ENCODE assay signal across 14 cellular contexts in the genomic region with DNA sequence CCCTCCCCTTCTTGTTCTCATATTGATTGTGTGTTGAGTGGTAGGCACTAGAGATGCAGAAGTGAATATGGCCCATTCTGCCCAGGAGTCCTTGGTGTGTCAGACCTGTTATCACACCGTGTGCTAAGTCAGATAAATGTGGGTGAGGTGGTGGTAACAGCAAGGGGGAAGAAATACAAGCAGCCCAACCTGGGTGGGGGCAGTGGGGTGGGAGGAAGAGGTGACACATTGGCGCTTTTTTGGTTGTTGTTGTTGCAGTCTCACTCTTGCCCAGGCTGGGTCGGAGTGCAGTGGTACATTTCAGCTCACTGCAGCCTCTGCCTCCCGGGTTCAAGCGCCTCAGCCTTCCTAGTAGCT. TPM values are rescaled to one million over a fixed set of nuclear protein-coding genes. Genes with fewer than 3 reads are reported as not detected.
DNase-seq lines count a peak whose midpoint lies in the region; ATAC-seq and TF ChIP-seq lines count a peak whose summit lies in the region.
"Had no signal": no experiment of that assay in that cellular context is flagged by ENCODE, and none has a peak within 500 bp of the region (broad histone marks: within the 10 kb centered on the region; RNA-seq: fewer than 3 reads in every experiment).

No MANE protein-coding gene starts in this region.

- H3K9me3 Mint-ChIP-seq in activated naive CD4-positive, alpha-beta T cell treated with anti-CD3 and anti-CD28 coated beads for 36 hours = peaks cover 19% of the 10 kb centered on the region
- peaks cover 14% of the 10 kb centered on the region for H3K9me3 Mint-ChIP-seq in activated CD8-positive, alpha-beta T cell treated with anti-CD3 and anti-CD28 coated beads, Interleukin-2, amount 10 ng/mL, durations not matched to agents 7 days and 5 days (ENCODE audit: insufficient read depth)

- peak; percentile 31 for ATAC-seq in activated CD8-positive, alpha-beta T cell treated with anti-CD3 and anti-CD28 coated beads, Interleukin-2, amount 10 ng/mL, durations not matched to agents 7 days and 5 days
- no peak for ATAC-seq in HG03571 (IDR thresholded peaks at IDR 0.05; ENCODE audit: unreplicated experiment)
- no peak for ATAC-seq in GM19455 (IDR thresholded peaks at IDR 0.05; ENCODE audit: unreplicated experiment)
- ATAC-seq: HCT116 had no signal

- peak; percentile 27 for DNase-seq in activated naive CD4-positive, alpha-beta T cell treated with Interleukin-2 at 50 U/mL for 16 hours
- DNase-seq in activated naive CD4-positive, alpha-beta T cell treated with anti-CD3 and anti-CD28 coated beads for 36 hours = no peak
- DNase-seq in activated CD8-positive, alpha-beta T cell treated with anti-CD3 and anti-CD28 coated beads, Interleukin-2, amount 10 ng/mL, durations not matched to agents 7 days and 5 days = peak; percentile 36
- no peak for DNase-seq in coronary artery (ENCODE audit: low spot score)
- DNase-seq in stimulated activated CD8-positive, alpha-beta memory T cell treated with anti-CD3 and anti-CD28 coated beads, Interleukin-4, amount 100 ng/mL, for 48 hours = peak; percentile 58
- DNase-seq in glomerular visceral epithelial cell (ENCODE audit: extremely low spot score) = no peak
- DNase-seq: DMS53, NCI-H2029, NCI-H526, T1000, upper lobe of left lung had no signal

- no peak overlapping the region for H3K4me3 Mint-ChIP-seq in activated naive CD4-positive, alpha-beta T cell treated with anti-CD3 and anti-CD28 coated beads for 36 hours
- no peak overlapping the region for H3K4me3 Mint-ChIP-seq in activated CD8-positive, alpha-beta T cell treated with anti-CD3 and anti-CD28 coated beads, Interleukin-2, amount 10 ng/mL, durations not matched to agents 7 days and 5 days

- H3K4me1 Mint-ChIP-seq in activated naive CD4-positive, alpha-beta T cell treated with anti-CD3 and anti-CD28 coated beads for 36 hours (ENCODE audit: low read depth) = peaks cover 76% of the 10 kb centered on the region
- H3K4me1 Mint-ChIP-seq in activated CD8-positive, alpha-beta T cell treated with anti-CD3 and anti-CD28 coated beads, Interleukin-2, amount 10 ng/mL, durations not matched to agents 7 days and 5 days (ENCODE audit: low read depth) = peaks cover 94% of the 10 kb centered on the region

- H3K27ac ChIP-seq in coronary artery = peak overlapping the region; percentile 38 to 57

- no peak for TF ChIP-seq CTCF in coronary artery (IDR thresholded peaks at IDR 0.05)

- CTCF ChIA-PET in activated naive CD4-positive, alpha-beta T cell treated with anti-CD3 and anti-CD28 coated beads for 36 hours (lab: Charles Lee) = interaction anchor here (0.6 to 2.7 kb wide), 3 partner anchors 8 to 149 kb away, joined by 3 to 9 read pairs (median 3); no protein-coding TSS in a partner anchor
- CTCF ChIA-PET in activated CD8-positive, alpha-beta T cell treated with anti-CD3 and anti-CD28 coated beads, Interleukin-2, amount 10 ng/mL, durations not matched to agents 7 days and 5 days (lab: Charles Lee) = no interaction called here

- no peaks in the 10 kb centered on the region for H3K27me3 Mint-ChIP-seq in activated naive CD4-positive, alpha-beta T cell treated with anti-CD3 and anti-CD28 coated beads for 36 hours (ENCODE audit: low read depth)
- no peaks in the 10 kb centered on the region for H3K27me3 Mint-ChIP-seq in activated CD8-positive, alpha-beta T cell treated with anti-CD3 and anti-CD28 coated beads, Interleukin-2, amount 10 ng/mL, durations not matched to agents 7 days and 5 days (ENCODE audit: low read depth)

- H3K36me3 Mint-ChIP-seq in activated naive CD4-positive, alpha-beta T cell treated with anti-CD3 and anti-CD28 coated beads for 36 hours (ENCODE audit: low read depth) = peaks cover 48% of the 10 kb centered on the region
- H3K36me3 Mint-ChIP-seq in activated CD8-positive, alpha-beta T cell treated with anti-CD3 and anti-CD28 coated beads, Interleukin-2, amount 10 ng/mL, durations not matched to agents 7 days and 5 days (ENCODE audit: low read depth) = peaks cover 82% of the 10 kb centered on the region

- H3K27ac Mint-ChIP-seq in activated naive CD4-positive, alpha-beta T cell treated with anti-CD3 and anti-CD28 coated beads for 36 hours = no peak overlapping the region
- peak overlapping the region; percentile 69 for H3K27ac Mint-ChIP-seq in activated CD8-positive, alpha-beta T cell treated with anti-CD3 and anti-CD28 coated beads, Interleukin-2, amount 10 ng/mL, durations not matched to agents 7 days and 5 days

- intact Hi-C loops in activated naive CD4-positive, alpha-beta T cell treated with anti-CD3 and anti-CD28 coated beads for 36 hours (cut with micrococcal nuclease) = no loop called here

- H3K4me3 ChIP-seq in coronary artery = peak overlapping the region; percentile 32
- H3K4me3 ChIP-seq: upper lobe of left lung had no signal

- POLR2A ChIA-PET in activated CD8-positive, alpha-beta T cell treated with anti-CD3 and anti-CD28 coated beads, Interleukin-2, amount 10 ng/mL, durations not matched to agents 7 days and 5 days (lab: Charles Lee) = interaction anchor here (0.6 kb wide), 1 partner anchor 350 kb away, joined by 4 read pairs; no protein-coding TSS in a partner anchor

RNA-seq across cellular contexts. Expression of a gene that starts 12.8 kb away (rescaled TPM):
- 10 to 100 TPM; 31.2 to 33.0 TPM for total RNA-seq in activated naive CD4-positive, alpha-beta T cell treated with anti-CD3 and anti-CD28 coated beads for 36 hours
- total RNA-seq in activated CD8-positive, alpha-beta T cell treated with anti-CD3 and anti-CD28 coated beads, Interleukin-2, amount 10 ng/mL, durations not matched to agents 7 days and 5 days = 10 to 100 TPM; 41.2 to 44.3 TPM

Comparison
In these comparisons a context has a peak if more than half of its experiments do, and no peak if none do; other contexts are left out.
1. DNase-seq: peak in activated naive CD4-positive, alpha-beta T cell treated with Interleukin-2 at 50 U/mL for 16 hours (single experiment), activated CD8-positive, alpha-beta T cell treated with anti-CD3 and anti-CD28 coated beads, Interleukin-2, amount 10 ng/mL, durations not matched to agents 7 days and 5 days (single experiment) and stimulated activated CD8-positive, alpha-beta memory T cell treated with anti-CD3 and anti-CD28 coated beads, Interleukin-4, amount 100 ng/mL, for 48 hours (single experiment); none in activated naive CD4-positive, alpha-beta T cell treated with anti-CD3 and anti-CD28 coated beads for 36 hours (single experiment), coronary artery (single experiment) and glomerular visceral epithelial cell (single experiment).